In genomic region chr2:196316050-196316430, GRCh38 we compare ENCODE assay signal across 24 cellular contexts.
DNase-seq lines count a peak whose midpoint lies in the region; ATAC-seq and TF ChIP-seq lines count a peak whose summit lies in the region.
"Had no signal": no experiment of that assay in that cellular context is flagged by ENCODE, and none has a peak within 500 bp of the region (broad histone marks: within the 10 kb centered on the region; RNA-seq: fewer than 3 reads in every experiment).

No MANE protein-coding gene starts in this region.

- peak overlapping the region; percentile 30 for H3K4me2 ChIP-seq in smooth muscle cell

- no peaks in the 10 kb centered on the region for H3K9me3 ChIP-seq in SJSA1 (replicated peaks)
- no peaks in the 10 kb centered on the region for H3K9me3 ChIP-seq in smooth muscle cell (replicated peaks; ENCODE audit: low read depth)
- H3K9me3 ChIP-seq: mucosa of descending colon, sigmoid colon, uterus had no signal

- H4K20me1 ChIP-seq in smooth muscle cell (ENCODE audit: low read depth): no peaks in the 10 kb centered on the region

- H3K36me3 ChIP-seq in SJSA1: no peaks in the 10 kb centered on the region
- H3K36me3 ChIP-seq in smooth muscle cell (ENCODE audit: low read depth): no peaks in the 10 kb centered on the region
- H3K36me3 ChIP-seq: sigmoid colon, uterus had no signal

- H3K4me1 ChIP-seq in SJSA1 (replicated peaks): peaks cover 32% of the 10 kb centered on the region
- peaks cover 4% of the 10 kb centered on the region for H3K4me1 ChIP-seq in smooth muscle cell (ENCODE audit: low read depth)
- H3K4me1 ChIP-seq: sigmoid colon, uterus had no signal

- intact Hi-C loops in head of caudate nucleus (cut with DNase I): no loop called here

- H3F3A ChIP-seq in smooth muscle cell (ENCODE audit: low read depth): no peaks in the 10 kb centered on the region

- no peak overlapping the region for H3K9ac ChIP-seq in smooth muscle cell (ENCODE audit: low read depth)

- no peak overlapping the region for H3K4me3 ChIP-seq in SJSA1
- H3K4me3 ChIP-seq in smooth muscle cell: no peak overlapping the region
- H3K4me3 ChIP-seq: mucosa of descending colon, sigmoid colon, uterus had no signal

- TF ChIP-seq CTCF in smooth muscle cell (IDR thresholded peaks at IDR 0.05; ENCODE audit: borderline replicate concordance, insufficient read depth, poor library complexity, severe bottlenecking): no peak

- H3K27ac ChIP-seq in SJSA1: peak overlapping the region; percentile 95
- peak overlapping the region; percentile 77 for H3K27ac ChIP-seq in smooth muscle cell (ENCODE audit: low read depth)
- H3K27ac ChIP-seq: sigmoid colon, uterus had no signal

- ATAC-seq in HG03097 (IDR thresholded peaks at IDR 0.05; ENCODE audit: low FRiP score, unreplicated experiment): no peak
- ATAC-seq: activated naive CD4-positive, alpha-beta T cell treated with anti-CD3 and anti-CD28 coated beads, Interleukin-2, amount 50 U/mL, for 72 hours; activated T-helper 17 cell treated with anti-CD3 and anti-CD28 coated beads, Interleukin-2, amount 50 U/mL, for 72 hours; mucosa of descending colon; stimulated activated naive CD8-positive, alpha-beta T cell treated with anti-CD3 and anti-CD28 coated beads, Interleukin-15, amount 100 ng/mL, for 72 hours had no signal

- H3K27me3 ChIP-seq in SJSA1 (replicated peaks) (no peaks in the 10 kb centered on the region), smooth muscle cell (ENCODE audit: low read depth) (no peaks in the 10 kb centered on the region)
- H3K27me3 ChIP-seq: sigmoid colon, uterus had no signal

- no peak overlapping the region for H2AFZ ChIP-seq in smooth muscle cell (ENCODE audit: low read depth)

- WGBS in smooth muscle cell (ENCODE audit: low lambda C conversion rate): 59% methylated on average over 4 of the region's 4 CpGs

- DNase-seq in HCEC 1CT: peak; percentile 76
- DNase-seq in SJSA1 (ENCODE audit: low read depth in 1 of 2, low spot score in 2 of 2): no peak
- DNase-seq in fibroblast of peridontal ligament (ENCODE audit: extremely low read depth): peak; percentile 34
- DNase-seq in smooth muscle cell (lab: John Stamatoyannopoulos, UW; ENCODE audit: unreplicated experiment): no peak
- DNase-seq in head of caudate nucleus: no peak
- no peak for DNase-seq in stimulated activated CD4-positive, alpha-beta T cell treated with anti-CD3 and anti-CD28 coated beads, Interleukin-2, amount 100 ng/mL, for 48 hours
- DNase-seq: activated CD4-positive, alpha-beta memory T cell treated with anti-CD3 and anti-CD28 coated beads, Interleukin-2, amount 10 ng/mL, durations not matched to agents 7 days and 5 days; activated CD4-positive, CD25-positive, alpha-beta regulatory T cell treated with anti-CD3 and anti-CD28 coated beads, Interleukin-2, amount 50 U/mL, for 72 hours; activated CD8-positive, alpha-beta memory T cell treated with anti-CD3 and anti-CD28 coated beads, Interleukin-2, amount 50 U/mL, for 48 hours; CD4-positive, CD25-positive, alpha-beta regulatory T cell; DMS 273 treated with DMSO at 0.1 percent for 48 hours; glutamatergic neuron; MM.1S; mucosa of descending colon; NCI-H1417 treated with DMSO at 0.1 percent for 48 hours; NCI-H2081 treated with DMSO at 0.1 percent for 48 hours; NCI-H345; NCI-H748 treated with DMSO at 0.1 percent for 48 hours; sigmoid colon; stimulated activated naive CD8-positive, alpha-beta T cell treated with anti-CD3 and anti-CD28 coated beads, Interleukin-15, amount 100 ng/mL, for 72 hours; uterus had no signal

- no peaks in the 10 kb centered on the region for H3K79me2 ChIP-seq in smooth muscle cell (ENCODE audit: low read depth)

Comparison
In these comparisons a context has a peak if more than half of its experiments do, and no peak if none do; other contexts are left out.
1. DNase-seq: peak in HCEC 1CT (single experiment) and fibroblast of peridontal ligament (single experiment); none in SJSA1 (0 of 2), smooth muscle cell (single experiment), head of caudate nucleus (0 of 42) and stimulated activated CD4-positive, alpha-beta T cell treated with anti-CD3 and anti-CD28 coated beads, Interleukin-2, amount 100 ng/mL, for 48 hours (0 of 2).